8 cellular contexts compared by ENCODE assay signal in the genomic region with DNA sequence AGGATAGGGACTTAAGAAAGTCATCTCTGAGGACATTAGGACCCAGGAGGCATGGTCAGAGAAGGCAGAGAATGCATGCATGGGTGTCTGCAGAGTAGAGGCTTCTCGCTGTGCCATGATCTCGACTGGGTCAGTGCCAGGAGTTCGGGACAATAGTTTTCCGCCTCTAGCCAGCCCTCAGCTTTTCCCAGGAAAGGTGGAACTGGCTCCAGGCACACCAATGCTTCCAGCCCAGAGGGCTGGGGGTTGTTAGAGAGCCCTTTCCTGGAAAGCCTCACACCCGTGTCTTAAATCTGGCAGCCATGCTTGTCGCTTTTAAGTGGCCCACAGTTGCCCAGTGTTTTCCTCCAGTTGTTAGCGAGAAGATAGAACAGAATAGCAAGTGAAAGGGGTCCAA.
DNase-seq lines count a peak whose midpoint lies in the region; ATAC-seq and TF ChIP-seq lines count a peak whose summit lies in the region.

No MANE protein-coding gene starts in this region.

- H3K9me3 Mint-ChIP-seq in effector memory CD8-positive, alpha-beta T cell: peaks cover 0 to 1% of the 10 kb centered on the region in 2 donors

- H3K4me3 Mint-ChIP-seq in effector memory CD8-positive, alpha-beta T cell: peak overlapping the region; percentile 91 to 94

- peaks cover 37 to 42% of the 10 kb centered on the region in 2 donors for H3K4me1 Mint-ChIP-seq in effector memory CD8-positive, alpha-beta T cell (ENCODE audit: low read depth in 2 of 2)

- peak overlapping the region; percentile 5 for H3K4me3 ChIP-seq in skeletal muscle cell (ENCODE audit: low read depth, low read length)

- H3K27ac Mint-ChIP-seq in effector memory CD8-positive, alpha-beta T cell: peak overlapping the region; percentile 95 to 98

- peak overlapping the region; percentile 27 for H3K27ac ChIP-seq in C4-2B

- DNase-seq in NOMO-1 treated with DMSO at 0.1 percent for 48 hours (lab: John Stamatoyannopoulos, UW; ENCODE audit: unreplicated experiment): peak; percentile 75
- peak in 2 of 3 experiments; percentile 9 to 27 for DNase-seq in effector memory CD8-positive, alpha-beta T cell
- no peak for DNase-seq in skeletal muscle cell (ENCODE audit: low read depth)
- DNase-seq in activated CD8-positive, alpha-beta memory T cell treated with anti-CD3 and anti-CD28 coated beads for 24 hours: no peak
- no peak for DNase-seq in NCI-H187 treated with DMSO at 0.1 percent for 48 hours (lab: John Stamatoyannopoulos, UW)

- peak; percentile 1 for ATAC-seq in GM18870 (IDR thresholded peaks at IDR 0.05; ENCODE audit: unreplicated experiment)
- peak; percentile 23 for ATAC-seq in HG03095 (IDR thresholded peaks at IDR 0.05; ENCODE audit: unreplicated experiment)
- peak; percentile 46 for ATAC-seq in effector memory CD8-positive, alpha-beta T cell (replicated peaks)

- no peaks in the 10 kb centered on the region for H3K27me3 Mint-ChIP-seq in effector memory CD8-positive, alpha-beta T cell

- no peak for TF ChIP-seq CTCF in C4-2B (conservative IDR thresholded peaks at IDR 0.05)

- H3K36me3 Mint-ChIP-seq in effector memory CD8-positive, alpha-beta T cell (ENCODE audit: insufficient read depth): peaks cover 16% of the 10 kb centered on the region

Comparison
In these comparisons a context has a peak if more than half of its experiments do, and no peak if none do; other contexts are left out.
1. DNase-seq: peak in NOMO-1 treated with DMSO at 0.1 percent for 48 hours (single experiment) and effector memory CD8-positive, alpha-beta T cell (2 of 3); none in skeletal muscle cell (single experiment), activated CD8-positive, alpha-beta memory T cell treated with anti-CD3 and anti-CD28 coated beads for 24 hours (single experiment) and NCI-H187 treated with DMSO at 0.1 percent for 48 hours (single experiment).
2. Peak in every context shown above with its lines, with median percentiles within 50 percentile points of each other: ATAC-seq.